In genomic region chr3:71979155-71979554, GRCh38 we compare ENCODE assay signal across 18 cellular contexts.
DNase-seq lines count a peak whose midpoint lies in the region; ATAC-seq and TF ChIP-seq lines count a peak whose summit lies in the region.
"Had no signal": no experiment of that assay in that cellular context is flagged by ENCODE, and none has a peak within 500 bp of the region (broad histone marks: within the 10 kb centered on the region; RNA-seq: fewer than 3 reads in every experiment).

No MANE protein-coding gene starts in this region.

- no peaks in the 10 kb centered on the region for H3K27me3 ChIP-seq in hepatocyte
- H3K27me3 ChIP-seq: SJCRH30 had no signal

- peaks cover 7% of the 10 kb centered on the region for H3K4me1 ChIP-seq in hepatocyte (ENCODE audit: insufficient read depth)
- H3K4me1 ChIP-seq: SJCRH30 had no signal

- H3K4me1 Mint-ChIP-seq in activated naive CD4-positive, alpha-beta T cell treated with anti-CD3 and anti-CD28 coated beads for 36 hours (ENCODE audit: low read depth): peaks cover 41% of the 10 kb centered on the region
- peaks cover 29% of the 10 kb centered on the region for H3K4me1 Mint-ChIP-seq in activated naive CD4-positive, alpha-beta T cell treated with anti-CD3 and anti-CD28 coated beads, Interleukin-2, amount 10 ng/mL, durations not matched to agents 7 days and 5 days
- H3K4me1 Mint-ChIP-seq in T-helper 17 cell (peaks cover 8% of the 10 kb centered on the region), type B pancreatic cell (ENCODE audit: unreplicated experiment) (peaks cover 20% of the 10 kb centered on the region)

- H2AFZ ChIP-seq in hepatocyte: no peak overlapping the region

- H3K9me3 ChIP-seq in T-helper 17 cell (ENCODE audit: control insufficient read depth, low read length, poor library complexity, severe bottlenecking) (no peaks in the 10 kb centered on the region), hepatocyte (ENCODE audit: low read depth) (no peaks in the 10 kb centered on the region)
- H3K9me3 ChIP-seq: SJCRH30 had no signal

- no peaks in the 10 kb centered on the region for H3K36me3 ChIP-seq in hepatocyte (replicated peaks; ENCODE audit: insufficient read depth, low read depth)
- H3K36me3 ChIP-seq: SJCRH30 had no signal

- H3K4me3 Mint-ChIP-seq in activated naive CD4-positive, alpha-beta T cell treated with anti-CD3 and anti-CD28 coated beads for 36 hours: no peak overlapping the region
- no peak overlapping the region for H3K4me3 Mint-ChIP-seq in activated naive CD4-positive, alpha-beta T cell treated with anti-CD3 and anti-CD28 coated beads, Interleukin-2, amount 10 ng/mL, durations not matched to agents 7 days and 5 days
- peak overlapping the region; percentile 10 for H3K4me3 Mint-ChIP-seq in T-helper 17 cell
- H3K4me3 Mint-ChIP-seq in type B pancreatic cell: no peak overlapping the region
- H3K4me3 Mint-ChIP-seq: B cell had no signal

- WGBS in hepatocyte (ENCODE audit: low lambda C conversion rate, missing lambda C conversion rate): 49% methylated on average over 3 of the region's 3 CpGs

- no peaks in the 10 kb centered on the region for H3K79me2 ChIP-seq in hepatocyte

- no peak for TF ChIP-seq CTCF in hepatocyte (IDR thresholded peaks at IDR 0.05; ENCODE audit: poor library complexity)
- no peak for TF ChIP-seq CTCF in type B pancreatic cell (conservative IDR thresholded peaks at IDR 0.05)

- no peak for DNase-seq in activated naive CD4-positive, alpha-beta T cell treated with anti-CD3 and anti-CD28 coated beads for 36 hours
- no peak for DNase-seq in activated naive CD4-positive, alpha-beta T cell treated with anti-CD3 and anti-CD28 coated beads, Interleukin-2, amount 10 ng/mL, durations not matched to agents 7 days and 5 days
- DNase-seq in T-helper 17 cell: no peak
- peak; percentile 60 for DNase-seq in hepatocyte (ENCODE audit: low spot score)
- DNase-seq in type B pancreatic cell (ENCODE audit: extremely low spot score, unreplicated experiment): no peak
- DNase-seq in HK-2 (ENCODE audit: unreplicated experiment): no peak
- no peak for DNase-seq in midbrain (lab: John Stamatoyannopoulos, UW)
- DNase-seq: DMS79, GOT3, KG1, NCI-H1436, NCI-H2029, NCI-H748 treated with DMSO at 0.1 percent for 48 hours, RPMI8226, SJCRH30 had no signal

- no peaks in the 10 kb centered on the region for H3K9me2 ChIP-seq in hepatocyte (replicated peaks; ENCODE audit: insufficient read depth)

- no peaks in the 10 kb centered on the region for H4K20me1 ChIP-seq in hepatocyte (ENCODE audit: insufficient read depth, poor library complexity, severe bottlenecking)

- H3K4me3 ChIP-seq in hepatocyte: no peak overlapping the region
- H3K4me3 ChIP-seq: SJCRH30 had no signal

- peak overlapping the region; percentile 82 for H3K27ac Mint-ChIP-seq in activated naive CD4-positive, alpha-beta T cell treated with anti-CD3 and anti-CD28 coated beads for 36 hours
- H3K27ac Mint-ChIP-seq in activated naive CD4-positive, alpha-beta T cell treated with anti-CD3 and anti-CD28 coated beads, Interleukin-2, amount 10 ng/mL, durations not matched to agents 7 days and 5 days: no peak overlapping the region
- H3K27ac Mint-ChIP-seq in T-helper 17 cell: no peak overlapping the region
- H3K27ac Mint-ChIP-seq in type B pancreatic cell: peak overlapping the region; percentile 22
- H3K27ac Mint-ChIP-seq: B cell had no signal

- H3K36me3 Mint-ChIP-seq in activated naive CD4-positive, alpha-beta T cell treated with anti-CD3 and anti-CD28 coated beads for 36 hours (ENCODE audit: low read depth): no peaks in the 10 kb centered on the region
- no peaks in the 10 kb centered on the region for H3K36me3 Mint-ChIP-seq in activated naive CD4-positive, alpha-beta T cell treated with anti-CD3 and anti-CD28 coated beads, Interleukin-2, amount 10 ng/mL, durations not matched to agents 7 days and 5 days
- H3K36me3 Mint-ChIP-seq in T-helper 17 cell (ENCODE audit: low read depth) (no peaks in the 10 kb centered on the region), type B pancreatic cell (no peaks in the 10 kb centered on the region)
- H3K36me3 Mint-ChIP-seq: CD4-positive, CD25-positive, alpha-beta regulatory T cell had no signal

- peak overlapping the region; percentile 37 for H3K4me2 ChIP-seq in hepatocyte

- peaks cover 18% of the 10 kb centered on the region for H3K27me3 Mint-ChIP-seq in activated naive CD4-positive, alpha-beta T cell treated with anti-CD3 and anti-CD28 coated beads for 36 hours (ENCODE audit: low read depth)
- no peaks in the 10 kb centered on the region for H3K27me3 Mint-ChIP-seq in activated naive CD4-positive, alpha-beta T cell treated with anti-CD3 and anti-CD28 coated beads, Interleukin-2, amount 10 ng/mL, durations not matched to agents 7 days and 5 days
- H3K27me3 Mint-ChIP-seq in T-helper 17 cell: peaks cover 46% of the 10 kb centered on the region
- H3K27me3 Mint-ChIP-seq in type B pancreatic cell: peaks cover 3% of the 10 kb centered on the region
- H3K27me3 Mint-ChIP-seq: CD4-positive, CD25-positive, alpha-beta regulatory T cell had no signal

- peak overlapping the region; percentile 84 for H3K27ac ChIP-seq in hepatocyte
- H3K27ac ChIP-seq: SJCRH30 had no signal

- intact Hi-C loops in activated naive CD4-positive, alpha-beta T cell treated with anti-CD3 and anti-CD28 coated beads for 36 hours (cut with micrococcal nuclease): loop anchor here (2.0 to 10.0 kb wide), 4 partner anchors 20 to 1204 kb away; no protein-coding TSS in a partner anchor

- no peaks in the 10 kb centered on the region for H3K9me3 Mint-ChIP-seq in activated naive CD4-positive, alpha-beta T cell treated with anti-CD3 and anti-CD28 coated beads for 36 hours
- peaks cover 3% of the 10 kb centered on the region for H3K9me3 Mint-ChIP-seq in activated naive CD4-positive, alpha-beta T cell treated with anti-CD3 and anti-CD28 coated beads, Interleukin-2, amount 10 ng/mL, durations not matched to agents 7 days and 5 days
- peaks cover 5% of the 10 kb centered on the region for H3K9me3 Mint-ChIP-seq in type B pancreatic cell
- H3K9me3 Mint-ChIP-seq: CD4-positive, CD25-positive, alpha-beta regulatory T cell had no signal

- CTCF ChIA-PET in activated naive CD4-positive, alpha-beta T cell treated with anti-CD3 and anti-CD28 coated beads for 36 hours (lab: Charles Lee): interaction anchor here (1.4 kb wide), 1 partner anchor 20 kb away, joined by 3 read pairs; no protein-coding TSS in a partner anchor
- CTCF ChIA-PET in activated naive CD4-positive, alpha-beta T cell treated with anti-CD3 and anti-CD28 coated beads, Interleukin-2, amount 10 ng/mL, durations not matched to agents 7 days and 5 days (lab: Charles Lee): no interaction called here

- ATAC-seq in T-helper 17 cell: no peak
- ATAC-seq: HepG2 had no signal

Comparison
In these comparisons a context has a peak if more than half of its experiments do, and no peak if none do; other contexts are left out.
1. H3K27ac Mint-ChIP-seq: peak in activated naive CD4-positive, alpha-beta T cell treated with anti-CD3 and anti-CD28 coated beads for 36 hours (single experiment) and type B pancreatic cell (single experiment); none in activated naive CD4-positive, alpha-beta T cell treated with anti-CD3 and anti-CD28 coated beads, Interleukin-2, amount 10 ng/mL, durations not matched to agents 7 days and 5 days (single experiment) and T-helper 17 cell (single experiment).